ENCODE assay signal across 10 cellular contexts in the genomic region with DNA sequence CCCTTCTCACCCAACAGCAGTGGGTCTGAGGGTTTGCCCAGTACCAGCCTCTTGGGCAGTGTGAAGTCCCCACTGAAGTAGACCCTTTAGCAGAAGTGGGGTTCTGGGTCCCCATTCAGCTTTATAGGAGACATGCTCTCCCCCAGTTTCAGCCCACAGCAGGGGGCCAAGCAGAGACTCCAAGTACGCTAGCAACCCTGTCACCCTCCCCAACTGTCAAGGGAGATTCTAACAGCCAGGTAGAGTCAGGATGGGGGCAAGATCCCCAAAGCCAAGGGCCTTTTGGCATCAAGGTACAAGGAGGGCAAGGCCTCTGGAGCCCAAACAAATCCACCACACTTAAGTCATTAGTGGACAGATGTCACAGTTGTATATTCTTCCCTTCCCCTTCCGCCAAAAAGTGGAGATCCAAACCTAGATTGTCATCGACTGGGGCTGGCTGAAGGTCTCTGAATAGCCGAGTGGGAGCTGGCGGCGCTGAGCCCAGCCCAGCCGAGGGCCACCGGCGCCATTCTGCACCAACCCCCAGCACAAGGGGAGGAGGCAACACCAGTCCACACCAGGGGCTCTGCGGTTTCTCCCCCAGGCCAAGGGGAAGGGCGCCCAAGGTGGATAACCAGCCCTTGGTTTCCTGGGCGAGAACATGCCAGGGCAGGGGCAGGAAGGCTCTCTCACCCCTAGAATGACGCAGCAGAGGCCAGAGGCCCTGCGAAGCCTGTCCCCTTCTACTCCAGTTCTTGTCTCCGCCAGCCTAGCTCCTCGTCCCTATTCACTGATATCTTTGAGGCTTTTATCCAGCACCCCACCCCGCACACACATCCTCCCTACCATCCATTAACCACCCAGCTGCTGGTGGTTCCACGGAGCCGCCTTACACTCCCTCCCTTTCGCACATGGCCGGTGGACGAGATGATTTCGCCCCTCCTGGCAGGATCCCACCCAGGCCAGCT. TPM values are rescaled to one million over a fixed set of nuclear protein-coding genes. Genes with fewer than 3 reads are reported as not detected.
DNase-seq lines count a peak whose midpoint lies in the region; ATAC-seq, FAIRE-seq and TF ChIP-seq lines count a peak whose summit lies in the region.
"Had no signal": no experiment of that assay in that cellular context is flagged by ENCODE, and none has a peak within 500 bp of the region (broad histone marks: within the 10 kb centered on the region; RNA-seq: fewer than 3 reads in every experiment).

No MANE protein-coding gene starts in this region.

- intact Hi-C loops in activated CD8-positive, alpha-beta T cell treated with anti-CD3 and anti-CD28 coated beads for 36 hours (cut with micrococcal nuclease), result no loop called here

- FAIRE-seq in D721Med (lab: Jason Lieb, UNC), result no peak
- FAIRE-seq: G401.6 had no signal

- CTCF ChIA-PET in activated CD8-positive, alpha-beta T cell treated with anti-CD3 and anti-CD28 coated beads for 36 hours (lab: Charles Lee), result no interaction called here

- no peaks in the 10 kb centered on the region for H3K9me3 Mint-ChIP-seq in activated CD8-positive, alpha-beta T cell treated with anti-CD3 and anti-CD28 coated beads for 36 hours
- H3K9me3 Mint-ChIP-seq in progenitor cell of endocrine pancreas (ENCODE audit: low read depth), result no peaks in the 10 kb centered on the region

- no peak overlapping the region for H3K4me3 ChIP-seq in hepatocyte

- peaks cover 33% of the 10 kb centered on the region for H3K27me3 Mint-ChIP-seq in activated CD8-positive, alpha-beta T cell treated with anti-CD3 and anti-CD28 coated beads for 36 hours
- peaks cover 3% of the 10 kb centered on the region for H3K27me3 Mint-ChIP-seq in progenitor cell of endocrine pancreas

- TF ChIP-seq CTCF in activated CD8-positive, alpha-beta T cell treated with anti-CD3 and anti-CD28 coated beads for 36 hours (IDR thresholded peaks at IDR 0.05), result no peak
- TF ChIP-seq CTCF in hepatocyte (IDR thresholded peaks at IDR 0.05; ENCODE audit: poor library complexity), result no peak
- TF ChIP-seq CTCF in progenitor cell of endocrine pancreas (IDR thresholded peaks at IDR 0.05; ENCODE audit: unreplicated experiment), result no peak
- TF ChIP-seq CTCF in D721Med (IDR thresholded peaks at IDR 0.05; ENCODE audit: insufficient read depth, missing control alignments), result no peak

- H3K79me2 ChIP-seq in hepatocyte, result peaks cover 5% of the 10 kb centered on the region

- peaks cover 6% of the 10 kb centered on the region for H3K4me1 ChIP-seq in hepatocyte (ENCODE audit: insufficient read depth)

- DNase-seq in ELF-1 (ENCODE audit: low read depth, low spot score), result peak; percentile 56
- no peak for DNase-seq in activated CD8-positive, alpha-beta T cell treated with anti-CD3 and anti-CD28 coated beads for 36 hours
- no peak for DNase-seq in hepatocyte (ENCODE audit: low spot score)
- no peak for DNase-seq in progenitor cell of endocrine pancreas (ENCODE audit: low spot score, unreplicated experiment)
- no peak for DNase-seq in NCI-H69 (lab: John Stamatoyannopoulos, UW)
- DNase-seq in D721Med (ENCODE audit: insufficient read length, low spot score), result no peak
- DNase-seq: NCI-H446 treated with DMSO at 0.1 percent for 48 hours had no signal

- no peaks in the 10 kb centered on the region for H4K20me1 ChIP-seq in hepatocyte (ENCODE audit: insufficient read depth, poor library complexity, severe bottlenecking)

- peak overlapping the region; percentile 86 for H3K4me2 ChIP-seq in hepatocyte

- peak overlapping the region; percentile 47 for H3K4me3 Mint-ChIP-seq in activated CD8-positive, alpha-beta T cell treated with anti-CD3 and anti-CD28 coated beads for 36 hours
- peak overlapping the region; percentile 73 for H3K4me3 Mint-ChIP-seq in progenitor cell of endocrine pancreas (ENCODE audit: low read depth)

- H2AFZ ChIP-seq in hepatocyte, result no peak overlapping the region

- no peaks in the 10 kb centered on the region for H3K36me3 Mint-ChIP-seq in activated CD8-positive, alpha-beta T cell treated with anti-CD3 and anti-CD28 coated beads for 36 hours (ENCODE audit: low read depth)
- no peaks in the 10 kb centered on the region for H3K36me3 Mint-ChIP-seq in progenitor cell of endocrine pancreas (ENCODE audit: insufficient read depth)

- no peaks in the 10 kb centered on the region for H3K9me3 ChIP-seq in hepatocyte (ENCODE audit: low read depth)

- H3K9me2 ChIP-seq in hepatocyte (replicated peaks; ENCODE audit: insufficient read depth), result no peaks in the 10 kb centered on the region

- POLR2A ChIA-PET in activated CD8-positive, alpha-beta T cell treated with anti-CD3 and anti-CD28 coated beads for 36 hours (lab: Charles Lee), result no interaction called here

- no peak overlapping the region for H3K27ac Mint-ChIP-seq in activated CD8-positive, alpha-beta T cell treated with anti-CD3 and anti-CD28 coated beads for 36 hours
- H3K27ac Mint-ChIP-seq in progenitor cell of endocrine pancreas, result peak overlapping the region; percentile 80

- WGBS in hepatocyte (ENCODE audit: low lambda C conversion rate, missing lambda C conversion rate), result 47% methylated on average over 23 of the region's 23 CpGs

- no peaks in the 10 kb centered on the region for H3K27me3 ChIP-seq in hepatocyte

- no peaks in the 10 kb centered on the region for H3K4me1 Mint-ChIP-seq in activated CD8-positive, alpha-beta T cell treated with anti-CD3 and anti-CD28 coated beads for 36 hours (ENCODE audit: low read depth)
- peaks cover 17% of the 10 kb centered on the region for H3K4me1 Mint-ChIP-seq in progenitor cell of endocrine pancreas (ENCODE audit: low read depth)

- ATAC-seq in activated CD8-positive, alpha-beta T cell treated with anti-CD3 and anti-CD28 coated beads for 36 hours, result no peak
- no peak for ATAC-seq in GM18861 (IDR thresholded peaks at IDR 0.05; ENCODE audit: unreplicated experiment)
- ATAC-seq in GM21447 (IDR thresholded peaks at IDR 0.05; ENCODE audit: unreplicated experiment), result no peak

- H3K27ac ChIP-seq in hepatocyte, result peak overlapping the region; percentile 46

- H3K36me3 ChIP-seq in hepatocyte (replicated peaks; ENCODE audit: insufficient read depth, low read depth), result no peaks in the 10 kb centered on the region

RNA-seq across cellular contexts. Expression of a gene that starts 1.5 kb away (rescaled TPM):
- total RNA-seq in activated CD8-positive, alpha-beta T cell treated with anti-CD3 and anti-CD28 coated beads for 36 hours, result not detected
- 0.27 and 1.2 TPM in 2 replicates for total RNA-seq in hepatocyte
- 17.0 and 18.0 TPM in 2 replicates for polyA plus RNA-seq in hepatocyte
- total RNA-seq in progenitor cell of endocrine pancreas, result 37.5 and 39.8 TPM in 2 replicates

RNA-seq across cellular contexts. Expression of a gene that starts 51.6 kb away (rescaled TPM):
- 10 to 100 TPM; 50.0 TPM for total RNA-seq in activated CD8-positive, alpha-beta T cell treated with anti-CD3 and anti-CD28 coated beads for 36 hours
- total RNA-seq in hepatocyte, result 0.76 and 1.5 TPM in 2 replicates
- polyA plus RNA-seq in hepatocyte, result 3.3 and 3.8 TPM in 2 replicates
- 18.9 and 19.6 TPM in 2 replicates for total RNA-seq in progenitor cell of endocrine pancreas

Comparison
In these comparisons a context has a peak if more than half of its experiments do, and no peak if none do; other contexts are left out.
1. RNA of a gene that starts 1.5 kb away (total RNA-seq): 37.5 to 39.8 TPM in progenitor cell of endocrine pancreas; 0.27 to 1.2 TPM in hepatocyte and not detected in activated CD8-positive, alpha-beta T cell treated with anti-CD3 and anti-CD28 coated beads for 36 hours; every median in the first group is over 10 times any median in the second.